Comparison of ENCODE assay signal across 13 cellular contexts in the genomic region with DNA sequence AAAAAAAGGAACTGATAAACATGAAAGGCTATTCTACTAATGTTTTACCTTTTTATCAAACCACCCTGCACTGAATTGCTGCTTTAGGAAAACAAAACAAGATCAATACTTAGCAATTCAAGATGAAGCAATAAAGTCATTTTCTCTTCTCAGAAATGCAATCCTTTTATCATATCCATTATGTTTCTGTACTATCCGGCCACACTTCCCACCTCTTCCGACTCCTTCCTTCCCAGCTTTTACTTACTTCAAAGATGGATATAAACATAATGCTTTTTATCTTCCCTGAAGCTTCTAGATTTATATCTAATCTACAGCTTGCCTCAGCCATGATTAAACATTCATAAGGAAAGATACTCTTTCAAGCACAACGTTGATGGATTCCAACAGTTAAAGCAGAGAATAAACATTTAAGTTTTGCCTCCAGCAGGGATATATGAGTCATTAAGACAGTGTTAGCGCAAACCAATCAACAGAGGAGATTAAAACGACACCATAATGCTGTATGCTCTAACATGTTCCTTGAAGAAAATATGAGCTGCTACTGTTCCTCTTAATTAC.
A peak's percentile ranks its signal among the peaks of the same experiment; 100 is the strongest.
DNase-seq lines count a peak whose midpoint lies in the region; ATAC-seq and TF ChIP-seq lines count a peak whose summit lies in the region.
"Had no signal": no experiment of that assay in that cellular context is flagged by ENCODE, and none has a peak within 500 bp of the region (broad histone marks: within the 10 kb centered on the region; RNA-seq: fewer than 3 reads in every experiment).

No MANE protein-coding gene starts in this region.

- H3K4me1 ChIP-seq in liver (ENCODE audit: control insufficient read depth in 4 of 4, insufficient read depth in 4 of 4, low read length in 3 of 4) = peaks cover 0 to 12% (median 7%) of the 10 kb centered on the region in 4 donors
- H3K4me1 ChIP-seq: upper lobe of right lung had no signal

- H3K36me3 ChIP-seq in liver (ENCODE audit: control insufficient read depth in 4 of 4, insufficient read depth in 3 of 4, low read depth in 1 of 4, low read length in 3 of 4) = no peaks in the 10 kb centered on the region
- H3K36me3 ChIP-seq: brain microvascular endothelial cell, neutrophil, upper lobe of right lung had no signal

- peak overlapping the region; percentile 91 for H3K27ac Mint-ChIP-seq in chondrocyte (ENCODE audit: unreplicated experiment)

- H3K36me3 Mint-ChIP-seq in chondrocyte (ENCODE audit: low read depth) = peaks cover 7% of the 10 kb centered on the region

- WGBS in liver = 47% methylated on average over 5 of the region's 5 CpGs

- ATAC-seq in HG03460 (IDR thresholded peaks at IDR 0.05; ENCODE audit: unreplicated experiment) = no peak
- ATAC-seq: upper lobe of right lung had no signal

- H3K4me3 ChIP-seq in AG04449 (ENCODE audit: low read depth, low read length) (peak overlapping the region; percentile 39), LNCaP clone FGC (ENCODE audit: low read depth, low read length) (peak overlapping the region; percentile 62), liver (ENCODE audit: low read depth in 1 of 3, low read length in 3 of 3) (no peak overlapping the region)
- H3K4me3 ChIP-seq: upper lobe of right lung had no signal

- H3K9me3 ChIP-seq in liver (ENCODE audit: control insufficient read depth in 4 of 4, low read length in 3 of 4) = peaks cover 2 to 15% (median 4%) of the 10 kb centered on the region in 4 donors
- H3K9me3 ChIP-seq: neutrophil had no signal

- POLR2A ChIA-PET in AG04449 (lab: Yijun Ruan, JAX) = interaction anchor here (0.6 kb wide), 1 partner anchor 137 kb away, joined by 3 read pairs; a partner anchor contains a TSS

- no peak overlapping the region for H3K9ac ChIP-seq in liver (ENCODE audit: low read depth in 1 of 2, low read length in 2 of 2)

- peak overlapping the region; percentile 69 for H3K4me3 Mint-ChIP-seq in chondrocyte (ENCODE audit: unreplicated experiment)

- peaks cover 27% of the 10 kb centered on the region for H3K4me1 Mint-ChIP-seq in chondrocyte (ENCODE audit: low read depth)

- DNase-seq in AG04449 (ENCODE audit: low read depth, low spot score) (peak; percentile 16), LNCaP clone FGC (ENCODE audit: low read depth) (peak; percentile 66), chondrocyte (ENCODE audit: low spot score) (no peak), COLO829 (ENCODE audit: low spot score) (no peak), AML-193 (lab: John Stamatoyannopoulos, UW) (no peak), NCI-H510A treated with DMSO at 0.1 percent for 48 hours (lab: John Stamatoyannopoulos, UW) (no peak)
- DNase-seq: brain microvascular endothelial cell, NCI-H446 treated with DMSO at 0.1 percent for 48 hours, upper lobe of right lung had no signal

- H3K27me3 ChIP-seq in liver (ENCODE audit: control insufficient read depth in 4 of 4, insufficient read depth in 4 of 4, low read length in 3 of 4) = no peaks in the 10 kb centered on the region
- H3K27me3 ChIP-seq: brain microvascular endothelial cell, neutrophil, upper lobe of right lung had no signal

- TF ChIP-seq CTCF in AG04449 (IDR thresholded peaks at IDR 0.05; ENCODE audit: insufficient read depth, low read length, missing control alignments) = no peak
- no peak for TF ChIP-seq CTCF in LNCaP clone FGC (IDR thresholded peaks at IDR 0.05; ENCODE audit: control insufficient read depth, extremely low read depth, insufficient read depth)
- TF ChIP-seq CTCF in chondrocyte (IDR thresholded peaks at IDR 0.05) = no peak
- TF ChIP-seq CTCF in liver (IDR thresholded peaks at IDR 0.05; ENCODE audit: low read depth, low read length, missing input control) = no peak

- no peaks in the 10 kb centered on the region for H3K27me3 Mint-ChIP-seq in chondrocyte (ENCODE audit: low read depth)

- H3K27ac ChIP-seq in liver (ENCODE audit: low read depth in 1 of 2, low read length in 2 of 2) = no peak overlapping the region
- H3K27ac ChIP-seq: brain microvascular endothelial cell, C4-2B, neutrophil, upper lobe of right lung had no signal

- peaks cover 22% of the 10 kb centered on the region for H3K9me3 Mint-ChIP-seq in chondrocyte (ENCODE audit: low read depth)

- no peak for TF ChIP-seq RAD21 in liver (IDR thresholded peaks at IDR 0.05)

- CTCF ChIA-PET in AG04449 (lab: Yijun Ruan, JAX) = interaction anchor here (0.6 to 1.0 kb wide), 2 partner anchors 14 to 44 kb away, joined by 3 read pairs; no protein-coding TSS in a partner anchor

TF ChIP-seq in liver, 16 proteins besides CTCF, POLR2A, EP300 and RAD21:
- peak; percentile 31 for TF ChIP-seq YY1 (IDR thresholded peaks at IDR 0.05)
- no peak for TF ChIP-seq EGR1 (IDR thresholded peaks at IDR 0.05; ENCODE audit: low read depth in 2 of 2)

Comparison
In these comparisons a context has a peak if more than half of its experiments do, and no peak if none do; other contexts are left out.
1. DNase-seq: peak in AG04449 (single experiment) and LNCaP clone FGC (single experiment); none in chondrocyte (single experiment), COLO829 (single experiment), AML-193 (0 of 2) and NCI-H510A treated with DMSO at 0.1 percent for 48 hours (single experiment).
2. H3K4me3 ChIP-seq: peak in AG04449 (single experiment) and LNCaP clone FGC (single experiment); none in liver (0 of 3).